Comparison of ENCODE assay signal across 11 cellular contexts in the genomic region with DNA sequence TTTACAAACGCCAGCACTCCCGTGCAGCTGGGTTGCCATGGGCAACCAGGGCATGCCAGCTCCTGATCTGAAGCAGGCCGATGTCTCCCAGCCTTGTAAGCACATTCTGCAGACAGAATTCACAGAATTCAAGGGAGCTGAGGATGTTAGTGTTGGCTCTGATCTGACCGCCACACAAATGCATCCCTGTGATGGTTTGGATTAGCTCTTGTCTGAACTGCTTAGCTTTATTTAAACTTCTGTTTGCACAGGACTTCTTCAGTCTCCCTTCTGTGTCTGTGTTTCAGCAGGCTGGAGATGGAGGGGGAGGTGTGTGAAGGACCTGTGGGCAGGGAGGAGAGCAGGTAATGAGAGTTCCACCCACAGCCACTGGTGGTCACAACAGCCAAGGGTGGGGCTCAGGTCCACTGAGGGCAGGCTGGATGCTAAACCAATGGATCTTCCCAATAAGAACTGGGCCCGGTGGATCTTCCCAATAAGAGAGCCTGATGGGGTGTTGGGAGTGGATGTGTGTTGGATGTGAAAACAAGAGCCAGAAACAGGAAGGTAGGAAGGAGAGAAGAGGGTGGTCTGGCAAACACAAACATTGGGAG.
DNase-seq lines count a peak whose midpoint lies in the region; ATAC-seq and TF ChIP-seq lines count a peak whose summit lies in the region.
"Had no signal": no experiment of that assay in that cellular context is flagged by ENCODE, and none has a peak within 500 bp of the region (broad histone marks: within the 10 kb centered on the region; RNA-seq: fewer than 3 reads in every experiment).

No MANE protein-coding gene starts in this region.

- no peaks in the 10 kb centered on the region for H3K36me3 Mint-ChIP-seq in nephron progenitor cell (ENCODE audit: low read depth)
- H3K36me3 Mint-ChIP-seq: stimulated activated effector memory CD8-positive, alpha-beta T cell treated with anti-CD3 and anti-CD28 coated beads, Interleukin-12 subunit alpha, Interleukin-12 subunit beta, amount 100 ng/mL, for 72 hours had no signal

- TF ChIP-seq CTCF in fibroblast of villous mesenchyme (IDR thresholded peaks at IDR 0.05; ENCODE audit: insufficient read depth, low read depth, low read length), result no peak
- TF ChIP-seq CTCF in retinal pigment epithelial cell (conservative IDR thresholded peaks at IDR 0.05; ENCODE audit: low read depth, low read length), result no peak
- TF ChIP-seq CTCF in nephron progenitor cell (IDR thresholded peaks at IDR 0.05), result no peak
- no peak for TF ChIP-seq CTCF in GM13976 (IDR thresholded peaks at IDR 0.05; ENCODE audit: borderline replicate concordance, control extremely low read depth, extremely low read depth, insufficient read depth, missing control alignments)

- H3K27ac ChIP-seq in angular gyrus (ENCODE audit: low read depth, low read length), result peak overlapping the region; percentile 79

- in situ Hi-C loops in GM13976 (cut with MboI; ENCODE audit: low sequenced_read_pairs, unreplicated experiment), result no loop called here

- no peak overlapping the region for H3K4me3 ChIP-seq in fibroblast of villous mesenchyme (ENCODE audit: low read depth, low read length)
- H3K4me3 ChIP-seq in retinal pigment epithelial cell (ENCODE audit: low read length), result no peak overlapping the region

- H3K4me3 Mint-ChIP-seq in nephron progenitor cell, result no peak overlapping the region
- H3K4me3 Mint-ChIP-seq: stimulated activated effector memory CD8-positive, alpha-beta T cell treated with anti-CD3 and anti-CD28 coated beads, Interleukin-12 subunit alpha, Interleukin-12 subunit beta, amount 100 ng/mL, for 72 hours had no signal

- no peaks in the 10 kb centered on the region for H3K9me3 Mint-ChIP-seq in nephron progenitor cell
- H3K9me3 Mint-ChIP-seq: stimulated activated effector memory CD8-positive, alpha-beta T cell treated with anti-CD3 and anti-CD28 coated beads, Interleukin-12 subunit alpha, Interleukin-12 subunit beta, amount 100 ng/mL, for 72 hours had no signal

- DNase-seq in DMS153 (lab: John Stamatoyannopoulos, UW) (peak; percentile 19), DMS153 treated with DMSO at 0.1 percent for 48 hours (lab: John Stamatoyannopoulos, UW; ENCODE audit: unreplicated experiment) (no peak), fibroblast of villous mesenchyme (ENCODE audit: low read depth) (peak; percentile 34), retinal pigment epithelial cell (ENCODE audit: low read depth) (peak; percentile 34), nephron progenitor cell (no peak), GM13976 (ENCODE audit: low spot score) (no peak)
- DNase-seq: 8988T; activated T-cell treated with anti-CD3 and anti-CD28 coated beads, Interleukin-2, amount 50 U/mL, for 1 hour had no signal

- peaks cover 20% of the 10 kb centered on the region for H3K4me1 Mint-ChIP-seq in nephron progenitor cell
- H3K4me1 Mint-ChIP-seq: stimulated activated effector memory CD8-positive, alpha-beta T cell treated with anti-CD3 and anti-CD28 coated beads, Interleukin-12 subunit alpha, Interleukin-12 subunit beta, amount 100 ng/mL, for 72 hours had no signal

- H3K27ac Mint-ChIP-seq in nephron progenitor cell, result no peak overlapping the region
- H3K27ac Mint-ChIP-seq: stimulated activated effector memory CD8-positive, alpha-beta T cell treated with anti-CD3 and anti-CD28 coated beads, Interleukin-12 subunit alpha, Interleukin-12 subunit beta, amount 100 ng/mL, for 72 hours had no signal

- H3K27me3 Mint-ChIP-seq in nephron progenitor cell (ENCODE audit: low read depth, poor library complexity), result peaks cover 3% of the 10 kb centered on the region

- no peak for ATAC-seq in GM18520 (IDR thresholded peaks at IDR 0.05; ENCODE audit: unreplicated experiment)

Comparison
In these comparisons a context has a peak if more than half of its experiments do, and no peak if none do; other contexts are left out.
1. DNase-seq: peak in DMS153 (single experiment), fibroblast of villous mesenchyme (single experiment) and retinal pigment epithelial cell (single experiment); none in DMS153 treated with DMSO at 0.1 percent for 48 hours (single experiment), nephron progenitor cell (single experiment) and GM13976 (single experiment).